In the genomic region with DNA sequence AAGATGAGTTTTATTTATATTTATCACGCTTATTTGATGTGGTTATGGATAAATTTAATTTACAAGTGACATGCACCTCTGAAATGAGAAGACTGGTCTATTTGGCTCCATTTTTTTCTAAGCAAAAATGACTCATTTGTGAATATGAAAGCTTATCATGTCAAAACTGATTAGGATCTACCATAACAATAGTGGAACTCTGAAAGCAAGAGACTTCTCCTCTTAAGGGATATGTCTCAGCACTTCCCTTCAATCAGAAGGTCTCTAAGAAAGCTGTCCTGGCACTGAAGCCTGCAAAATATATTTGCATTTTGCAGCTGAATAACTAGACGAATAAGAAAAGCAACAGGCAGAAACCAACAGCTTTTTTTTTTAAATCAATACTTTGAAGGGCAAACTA, we compare ENCODE assay signal across 2 cellular contexts.
TF ChIP-seq lines count a peak whose summit lies in the region.

No MANE protein-coding gene starts in this region.

TF ChIP-seq in SK-N-SH, 30 proteins besides CTCF, POLR2A, EP300 and RAD21 (continues in another document):
- TF ChIP-seq FOXM1 (IDR thresholded peaks at IDR 0.05; ENCODE audit: low read depth) (no peak), POLR2AphosphoS5 (IDR thresholded peaks at IDR 0.05; ENCODE audit: low read depth, low read length) (no peak), TCF12 (IDR thresholded peaks at IDR 0.05) (peak; percentile 32; the same call in 1 of the 2 replicates), RCOR1 (IDR thresholded peaks at IDR 0.05; ENCODE audit: low read length) (no peak), MEF2A (IDR thresholded peaks at IDR 0.05; ENCODE audit: borderline replicate concordance, low read depth) (no peak), JUND (IDR thresholded peaks at IDR 0.05) (peak; percentile 55), RFX5 (IDR thresholded peaks at IDR 0.05; ENCODE audit: low read length) (no peak), CHD2 (IDR thresholded peaks at IDR 0.05; ENCODE audit: low read length, partially characterized antibody) (no peak), FOSL2 (IDR thresholded peaks at IDR 0.05; ENCODE audit: borderline replicate concordance, low read depth) (peak; percentile 57; the same call in 1 of the 2 replicates), MXI1 (IDR thresholded peaks at IDR 0.05; ENCODE audit: low read depth, low read length) (no peak), GABPA (IDR thresholded peaks at IDR 0.05; ENCODE audit: low read depth) (no peak), NRF1 (IDR thresholded peaks at IDR 0.05; ENCODE audit: low read depth, low read length) (no peak), SMC3 (IDR thresholded peaks at IDR 0.05; ENCODE audit: low read depth, low read length) (no peak), RXRA (IDR thresholded peaks at IDR 0.05; ENCODE audit: borderline replicate concordance, low read depth) (no peak), GATA2 (CRISPR knock-in tag; IDR thresholded peaks at IDR 0.05) (no peak), FOXJ3 (CRISPR knock-in tag; IDR thresholded peaks at IDR 0.05) (no peak), ELF1 (IDR thresholded peaks at IDR 0.05) (no peak), TAF1 (IDR thresholded peaks at IDR 0.05; ENCODE audit: borderline replicate concordance, low read depth, low read length) (no peak), YY1 (IDR thresholded peaks at IDR 0.05; ENCODE audit: low read depth) (no peak)
- TF ChIP-seq, protein P1, sequence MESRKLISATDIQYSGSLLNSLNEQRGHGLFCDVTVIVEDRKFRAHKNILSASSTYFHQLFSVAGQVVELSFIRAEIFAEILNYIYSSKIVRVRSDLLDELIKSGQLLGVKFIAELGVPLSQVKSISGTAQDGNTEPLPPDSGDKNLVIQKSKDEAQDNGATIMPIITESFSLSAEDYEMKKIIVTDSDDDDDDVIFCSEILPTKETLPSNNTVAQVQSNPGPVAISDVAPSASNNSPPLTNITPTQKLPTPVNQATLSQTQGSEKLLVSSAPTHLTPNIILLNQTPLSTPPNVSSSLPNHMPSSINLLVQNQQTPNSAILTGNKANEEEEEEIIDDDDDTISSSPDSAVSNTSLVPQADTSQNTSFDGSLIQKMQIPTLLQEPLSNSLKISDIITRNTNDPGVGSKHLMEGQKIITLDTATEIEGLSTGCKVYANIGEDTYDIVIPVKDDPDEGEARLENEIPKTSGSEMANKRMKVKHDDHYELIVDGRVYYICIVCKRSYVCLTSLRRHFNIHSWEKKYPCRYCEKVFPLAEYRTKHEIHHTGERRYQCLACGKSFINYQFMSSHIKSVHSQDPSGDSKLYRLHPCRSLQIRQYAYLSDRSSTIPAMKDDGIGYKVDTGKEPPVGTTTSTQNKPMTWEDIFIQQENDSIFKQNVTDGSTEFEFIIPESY (IDR thresholded peaks at IDR 0.05; ENCODE audit: borderline replicate concordance, low read depth), result no peak
- TF ChIP-seq, protein P2, sequence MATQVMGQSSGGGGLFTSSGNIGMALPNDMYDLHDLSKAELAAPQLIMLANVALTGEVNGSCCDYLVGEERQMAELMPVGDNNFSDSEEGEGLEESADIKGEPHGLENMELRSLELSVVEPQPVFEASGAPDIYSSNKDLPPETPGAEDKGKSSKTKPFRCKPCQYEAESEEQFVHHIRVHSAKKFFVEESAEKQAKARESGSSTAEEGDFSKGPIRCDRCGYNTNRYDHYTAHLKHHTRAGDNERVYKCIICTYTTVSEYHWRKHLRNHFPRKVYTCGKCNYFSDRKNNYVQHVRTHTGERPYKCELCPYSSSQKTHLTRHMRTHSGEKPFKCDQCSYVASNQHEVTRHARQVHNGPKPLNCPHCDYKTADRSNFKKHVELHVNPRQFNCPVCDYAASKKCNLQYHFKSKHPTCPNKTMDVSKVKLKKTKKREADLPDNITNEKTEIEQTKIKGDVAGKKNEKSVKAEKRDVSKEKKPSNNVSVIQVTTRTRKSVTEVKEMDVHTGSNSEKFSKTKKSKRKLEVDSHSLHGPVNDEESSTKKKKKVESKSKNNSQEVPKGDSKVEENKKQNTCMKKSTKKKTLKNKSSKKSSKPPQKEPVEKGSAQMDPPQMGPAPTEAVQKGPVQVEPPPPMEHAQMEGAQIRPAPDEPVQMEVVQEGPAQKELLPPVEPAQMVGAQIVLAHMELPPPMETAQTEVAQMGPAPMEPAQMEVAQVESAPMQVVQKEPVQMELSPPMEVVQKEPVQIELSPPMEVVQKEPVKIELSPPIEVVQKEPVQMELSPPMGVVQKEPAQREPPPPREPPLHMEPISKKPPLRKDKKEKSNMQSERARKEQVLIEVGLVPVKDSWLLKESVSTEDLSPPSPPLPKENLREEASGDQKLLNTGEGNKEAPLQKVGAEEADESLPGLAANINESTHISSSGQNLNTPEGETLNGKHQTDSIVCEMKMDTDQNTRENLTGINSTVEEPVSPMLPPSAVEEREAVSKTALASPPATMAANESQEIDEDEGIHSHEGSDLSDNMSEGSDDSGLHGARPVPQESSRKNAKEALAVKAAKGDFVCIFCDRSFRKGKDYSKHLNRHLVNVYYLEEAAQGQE (IDR thresholded peaks at IDR 0.05; ENCODE audit: low read depth, low read length), result no peak
- TF ChIP-seq, protein P3, sequence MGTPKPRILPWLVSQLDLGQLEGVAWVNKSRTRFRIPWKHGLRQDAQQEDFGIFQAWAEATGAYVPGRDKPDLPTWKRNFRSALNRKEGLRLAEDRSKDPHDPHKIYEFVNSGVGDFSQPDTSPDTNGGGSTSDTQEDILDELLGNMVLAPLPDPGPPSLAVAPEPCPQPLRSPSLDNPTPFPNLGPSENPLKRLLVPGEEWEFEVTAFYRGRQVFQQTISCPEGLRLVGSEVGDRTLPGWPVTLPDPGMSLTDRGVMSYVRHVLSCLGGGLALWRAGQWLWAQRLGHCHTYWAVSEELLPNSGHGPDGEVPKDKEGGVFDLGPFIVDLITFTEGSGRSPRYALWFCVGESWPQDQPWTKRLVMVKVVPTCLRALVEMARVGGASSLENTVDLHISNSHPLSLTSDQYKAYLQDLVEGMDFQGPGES (IDR thresholded peaks at IDR 0.05; ENCODE audit: low read depth, low read length), result no peak
- TF ChIP-seq, protein P4, sequence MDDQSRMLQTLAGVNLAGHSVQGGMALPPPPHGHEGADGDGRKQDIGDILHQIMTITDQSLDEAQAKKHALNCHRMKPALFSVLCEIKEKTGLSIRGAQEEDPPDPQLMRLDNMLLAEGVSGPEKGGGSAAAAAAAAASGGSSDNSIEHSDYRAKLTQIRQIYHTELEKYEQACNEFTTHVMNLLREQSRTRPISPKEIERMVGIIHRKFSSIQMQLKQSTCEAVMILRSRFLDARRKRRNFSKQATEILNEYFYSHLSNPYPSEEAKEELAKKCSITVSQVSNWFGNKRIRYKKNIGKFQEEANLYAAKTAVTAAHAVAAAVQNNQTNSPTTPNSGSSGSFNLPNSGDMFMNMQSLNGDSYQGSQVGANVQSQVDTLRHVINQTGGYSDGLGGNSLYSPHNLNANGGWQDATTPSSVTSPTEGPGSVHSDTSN (IDR thresholded peaks at IDR 0.05), result peak; percentile 90
- TF ChIP-seq, protein P5, sequence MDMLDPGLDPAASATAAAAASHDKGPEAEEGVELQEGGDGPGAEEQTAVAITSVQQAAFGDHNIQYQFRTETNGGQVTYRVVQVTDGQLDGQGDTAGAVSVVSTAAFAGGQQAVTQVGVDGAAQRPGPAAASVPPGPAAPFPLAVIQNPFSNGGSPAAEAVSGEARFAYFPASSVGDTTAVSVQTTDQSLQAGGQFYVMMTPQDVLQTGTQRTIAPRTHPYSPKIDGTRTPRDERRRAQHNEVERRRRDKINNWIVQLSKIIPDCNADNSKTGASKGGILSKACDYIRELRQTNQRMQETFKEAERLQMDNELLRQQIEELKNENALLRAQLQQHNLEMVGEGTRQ (IDR thresholded peaks at IDR 0.05; ENCODE audit: borderline replicate concordance, low read depth, low read length), result no peak

TF ChIP-seq in K562, 482 proteins besides CTCF, POLR2A, EP300 and RAD21:
- TF ChIP-seq POLR3G (IDR thresholded peaks at IDR 0.05; ENCODE audit: extremely low read depth, insufficient read length, insufficient replicate concordance) (no peak), FOSL1 (tag; conservative IDR thresholded peaks at IDR 0.05) (peak; percentile 36; the same call in 1 of the 2 replicates)
